In the genomic region with DNA sequence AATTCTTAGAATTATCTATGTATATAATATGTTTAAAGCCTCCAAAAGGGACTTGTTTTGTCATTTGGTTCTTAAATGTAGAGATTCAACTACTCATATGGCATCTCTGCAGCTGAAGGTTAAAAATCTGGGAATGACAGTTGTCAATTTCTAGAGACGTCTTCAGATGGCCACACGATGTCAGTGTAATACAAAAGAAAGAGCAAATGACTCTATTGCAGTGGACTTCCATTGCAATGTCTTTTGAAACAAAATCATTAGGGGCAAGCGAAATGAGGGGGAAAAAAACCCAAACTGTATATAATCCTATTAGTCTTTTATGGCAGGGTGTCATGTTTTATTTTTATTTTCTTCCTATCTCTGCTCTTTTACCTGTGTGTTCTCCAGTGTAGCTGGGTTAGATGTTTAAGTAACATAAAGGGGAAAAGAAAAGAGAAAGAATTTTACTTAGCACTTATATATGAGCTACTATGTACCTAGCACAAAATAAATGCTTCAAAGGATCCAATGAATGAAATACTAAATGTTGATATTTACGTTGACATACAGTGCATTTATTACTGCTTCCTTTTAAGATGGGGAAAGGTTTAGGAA, we compare ENCODE assay signal across 8 cellular contexts.
A peak's percentile ranks its signal among the peaks of the same experiment; 100 is the strongest.
DNase-seq lines count a peak whose midpoint lies in the region; ATAC-seq and TF ChIP-seq lines count a peak whose summit lies in the region.

No MANE protein-coding gene starts in this region.

- in situ Hi-C loops in astrocyte of the cerebellum (cut with HindIII; ENCODE audit: low sequenced_read_pairs), result no loop called here

- no peaks in the 10 kb centered on the region for H3F3A ChIP-seq in MM.1S (ENCODE audit: insufficient read depth, low read length)

- H4K20me1 ChIP-seq in MM.1S (ENCODE audit: insufficient read depth, low read length), result no peaks in the 10 kb centered on the region

- H3K9ac ChIP-seq in MM.1S (ENCODE audit: low read length), result no peak overlapping the region

- H3K27me3 ChIP-seq in MM.1S (replicated peaks; ENCODE audit: insufficient read depth, low read length), result no peaks in the 10 kb centered on the region

- ATAC-seq in GM18858 (IDR thresholded peaks at IDR 0.05; ENCODE audit: unreplicated experiment), result no peak

- TF ChIP-seq CTCF in MM.1S (IDR thresholded peaks at IDR 0.05; ENCODE audit: low read length), result peak; percentile 64
- peak; percentile 53 for TF ChIP-seq CTCF in astrocyte of the cerebellum (IDR thresholded peaks at IDR 0.05; ENCODE audit: low read depth, low read length, missing control alignments)

- H3K27ac ChIP-seq in MM.1S (ENCODE audit: low read length), result no peak overlapping the region

- H3K4me1 ChIP-seq in MM.1S (ENCODE audit: low read length), result peaks cover 18% of the 10 kb centered on the region

- H2AFZ ChIP-seq in MM.1S (ENCODE audit: low read length), result no peak overlapping the region

- H3K4me3 ChIP-seq in MM.1S (ENCODE audit: low read length) (no peak overlapping the region), astrocyte of the cerebellum (ENCODE audit: low read depth, low read length) (no peak overlapping the region)

- DNase-seq in DMS153 (lab: John Stamatoyannopoulos, UW) (peak; percentile 29), MM.1S (peak; percentile 71), astrocyte of the cerebellum (ENCODE audit: low read depth) (peak; percentile 38), kidney tubule cell (ENCODE audit: low spot score) (peak; percentile 56), GOT3 (lab: John Stamatoyannopoulos, UW) (no peak), DMS79 (lab: John Stamatoyannopoulos, UW) (no peak), HuH-7.5 (ENCODE audit: low spot score) (no peak)

- no peaks in the 10 kb centered on the region for H3K9me2 ChIP-seq in MM.1S (replicated peaks; ENCODE audit: insufficient read depth, low read length)

- no peaks in the 10 kb centered on the region for H3K9me3 ChIP-seq in MM.1S (replicated peaks; ENCODE audit: insufficient read depth, low read length)

- no peaks in the 10 kb centered on the region for H3K36me3 ChIP-seq in MM.1S (replicated peaks; ENCODE audit: insufficient read depth, low read length)

- no peaks in the 10 kb centered on the region for H3K79me2 ChIP-seq in MM.1S (ENCODE audit: low read length)

- no peak overlapping the region for H3K4me2 ChIP-seq in MM.1S (ENCODE audit: low read depth, low read length)

Comparison
In these comparisons a context has a peak if more than half of its experiments do, and no peak if none do; other contexts are left out.
1. DNase-seq: peak in DMS153 (single experiment), MM.1S (single experiment), astrocyte of the cerebellum (single experiment) and kidney tubule cell (single experiment); none in GOT3 (single experiment), DMS79 (single experiment) and HuH-7.5 (single experiment).